ENCODE assay signal across 9 cellular contexts in genomic region chr22:25085930-25086901, GRCh38.
DNase-seq lines count a peak whose midpoint lies in the region; ATAC-seq and TF ChIP-seq lines count a peak whose summit lies in the region.
"Had no signal": no experiment of that assay in that cellular context is flagged by ENCODE, and none has a peak within 500 bp of the region (broad histone marks: within the 10 kb centered on the region; RNA-seq: fewer than 3 reads in every experiment).

No MANE protein-coding gene starts in this region.

- H4K91ac ChIP-seq in H9 (ENCODE audit: insufficient read length, low read depth, low read length) = no peak overlapping the region

- ATAC-seq in GM19468 (IDR thresholded peaks at IDR 0.05; ENCODE audit: extremely low read depth, unreplicated experiment) = peak; percentile 19
- ATAC-seq in heart left ventricle = peak; percentile 65 to 84 (median 76)
- no peak for ATAC-seq in PC-3

- no peaks in the 10 kb centered on the region for H3K27me3 Mint-ChIP-seq in H9 (ENCODE audit: low read depth)
- no peaks in the 10 kb centered on the region for H3K27me3 Mint-ChIP-seq in progenitor cell of endocrine pancreas

- CTCF ChIA-PET in PC-3 (lab: Charles Lee) = interaction anchor here (0.7 kb wide), 1 partner anchor 81 kb away, joined by 6 read pairs; no protein-coding TSS in a partner anchor

- no peak overlapping the region for H3K14ac ChIP-seq in H9 (ENCODE audit: insufficient read depth, low read length)

- no peaks in the 10 kb centered on the region for H3K23me2 ChIP-seq in H9 (ENCODE audit: insufficient read length, low read depth, low read length, poor library complexity, severe bottlenecking)

- no peak for TF ChIP-seq CTCF in KMS-11 (conservative IDR thresholded peaks at IDR 0.05; ENCODE audit: low read depth, low read length)
- no peak for TF ChIP-seq CTCF in heart left ventricle (IDR thresholded peaks at IDR 0.05)
- TF ChIP-seq CTCF in PC-3 (conservative IDR thresholded peaks at IDR 0.05; ENCODE audit: low read depth, low read length) = no peak
- no peak for TF ChIP-seq CTCF in H9 (conservative IDR thresholded peaks at IDR 0.05)
- TF ChIP-seq CTCF in progenitor cell of endocrine pancreas (IDR thresholded peaks at IDR 0.05; ENCODE audit: unreplicated experiment) = no peak

- H3K79me1 ChIP-seq in H9 (ENCODE audit: insufficient read depth, low read depth, low read length, poor library complexity, severe bottlenecking) = no peaks in the 10 kb centered on the region

- POLR2A ChIA-PET in PC-3 (lab: Charles Lee; ENCODE audit: unreplicated experiment) = no interaction called here

- no peaks in the 10 kb centered on the region for H4K20me1 ChIP-seq in KMS-11 (ENCODE audit: insufficient read depth)
- H4K20me1 ChIP-seq in PC-3 (ENCODE audit: low read length) = no peaks in the 10 kb centered on the region
- peaks cover 4% of the 10 kb centered on the region for H4K20me1 ChIP-seq in H9 (ENCODE audit: control insufficient read depth, insufficient read depth, insufficient read length)

- H4K5ac ChIP-seq in H9 (ENCODE audit: insufficient read length, low read depth, low read length) = no peak overlapping the region

- no peak overlapping the region for H2BK5ac ChIP-seq in H9 (ENCODE audit: insufficient read length, low read length)

- H2BK15ac ChIP-seq in H9 (ENCODE audit: low read depth, low read length) = no peak overlapping the region

- H2AK5ac ChIP-seq in H9 (ENCODE audit: insufficient read length, low read length) = no peak overlapping the region

- DNase-seq in Caki2 (ENCODE audit: low read depth) = peak; percentile 70
- peak; percentile 66 to 88 (median 81) for DNase-seq in heart left ventricle
- no peak for DNase-seq in PC-3
- no peak for DNase-seq in H9
- DNase-seq in progenitor cell of endocrine pancreas (ENCODE audit: low spot score, unreplicated experiment) = no peak
- no peak for DNase-seq in superior temporal gyrus (ENCODE audit: extremely low spot score)

- H3K9ac ChIP-seq in KMS-11 = no peak overlapping the region
- no peak overlapping the region for H3K9ac ChIP-seq in PC-3 (ENCODE audit: low read length)
- H3K9ac ChIP-seq in H9 (ENCODE audit: extremely low read depth, insufficient read length, low read length) = no peak overlapping the region
- H3K9ac ChIP-seq: parathyroid adenoma had no signal

- H2BK12ac ChIP-seq in H9 (ENCODE audit: insufficient read length, low read depth, low read length) = no peak overlapping the region

- peaks cover 13 to 18% of the 10 kb centered on the region in 2 experiments for H3K4me1 Mint-ChIP-seq in H9
- H3K4me1 Mint-ChIP-seq in progenitor cell of endocrine pancreas (ENCODE audit: low read depth) = peaks cover 13% of the 10 kb centered on the region

- H3K36me3 Mint-ChIP-seq in H9 (ENCODE audit: insufficient read depth in 1 of 3, low read depth in 3 of 3) = no peaks in the 10 kb centered on the region
- H3K36me3 Mint-ChIP-seq in progenitor cell of endocrine pancreas (ENCODE audit: insufficient read depth) = peaks cover 1% of the 10 kb centered on the region

- H2BK20ac ChIP-seq in H9 (ENCODE audit: low read depth, low read length, poor library complexity, severe bottlenecking) = no peak overlapping the region

- H3T11ph ChIP-seq in H9 (ENCODE audit: low read length) = no peak overlapping the region

- TF ChIP-seq POLR2A in heart left ventricle (IDR thresholded peaks at IDR 0.05) = no peak

- no peaks in the 10 kb centered on the region for H3K36me3 ChIP-seq in KMS-11 (ENCODE audit: insufficient read depth)
- no peaks in the 10 kb centered on the region for H3K36me3 ChIP-seq in heart left ventricle
- no peaks in the 10 kb centered on the region for H3K36me3 ChIP-seq in PC-3 (ENCODE audit: low read depth, low read length)

- no peak overlapping the region for H2BK120ac ChIP-seq in H9 (ENCODE audit: low read depth, low read length, poor library complexity, severe bottlenecking)

- no peaks in the 10 kb centered on the region for H3K9me3 Mint-ChIP-seq in H9
- H3K9me3 Mint-ChIP-seq in progenitor cell of endocrine pancreas (ENCODE audit: low read depth) = no peaks in the 10 kb centered on the region

- no peaks in the 10 kb centered on the region for H3F3A ChIP-seq in PC-3 (ENCODE audit: low read length, unreplicated experiment)

- no peak overlapping the region for H3K27ac ChIP-seq in KMS-11
- H3K27ac ChIP-seq in heart left ventricle = peak overlapping the region in 7 of 12 donors; percentile 28 to 77 (median 46)
- no peak overlapping the region for H3K27ac ChIP-seq in PC-3 (ENCODE audit: low read length)
- H3K27ac ChIP-seq in H9 (ENCODE audit: insufficient read length, low read depth, low read length) = no peak overlapping the region
- H3K27ac ChIP-seq: parathyroid adenoma had no signal

- no TSS peak for BruUV-seq in PC-3 (replicated peaks; lab: Mats Ljungman, UMichigan)

- H2AFZ ChIP-seq in KMS-11 (ENCODE audit: low read depth) (no peak overlapping the region), PC-3 (ENCODE audit: low read length) (no peak overlapping the region), H9 (ENCODE audit: low read length) (no peak overlapping the region)
- H2AFZ ChIP-seq: parathyroid adenoma had no signal

- H3K4me3 ChIP-seq in KMS-11 (IDR thresholded peaks at IDR 0.05; ENCODE audit: insufficient read depth, low read depth, low read length) = no peak overlapping the region
- no peak overlapping the region for H3K4me3 ChIP-seq in heart left ventricle
- H3K4me3 ChIP-seq in PC-3 (ENCODE audit: low read length) = no peak overlapping the region

- no peak overlapping the region for H3K27ac Mint-ChIP-seq in H9
- H3K27ac Mint-ChIP-seq in progenitor cell of endocrine pancreas = no peak overlapping the region

- no peak overlapping the region for H3K18ac ChIP-seq in H9 (ENCODE audit: insufficient read length, low read depth, low read length)

- no peak overlapping the region for H3K56ac ChIP-seq in H9 (ENCODE audit: insufficient read length, low read depth, low read length)

- no peak overlapping the region for H4K8ac ChIP-seq in H9 (replicated peaks; ENCODE audit: insufficient read length, low read depth, low read length)

- no peaks in the 10 kb centered on the region for H3K9me2 ChIP-seq in PC-3 (replicated peaks; ENCODE audit: low read length)

- no peak overlapping the region for H3K4ac ChIP-seq in H9 (ENCODE audit: low read depth, low read length)

- H3K9me3 ChIP-seq in heart left ventricle (peaks cover 0 to 4% (median 0%) of the 10 kb centered on the region in 12 donors), PC-3 (ENCODE audit: low read length) (no peaks in the 10 kb centered on the region), H9 (ENCODE audit: control insufficient read depth, low read depth, low read length) (no peaks in the 10 kb centered on the region)

- in situ Hi-C loops in Caki2 (cut with HindIII; ENCODE audit: low pct_unique_long_range_greater_than_20kb, low sequenced_read_pairs) = no loop called here

- H3K79me2 ChIP-seq in KMS-11 (ENCODE audit: insufficient read depth, low read depth) (no peaks in the 10 kb centered on the region), PC-3 (ENCODE audit: low read length) (no peaks in the 10 kb centered on the region), H9 (ENCODE audit: insufficient read depth, low read length) (no peaks in the 10 kb centered on the region)
- H3K79me2 ChIP-seq: parathyroid adenoma had no signal

- 20 to 34% (median 28%) methylated on average over 14 of the region's 14 CpGs for WGBS in heart left ventricle, 4 donors
- no CpG with 5 or more reads among the region's 14 CpGs for WGBS in H9 (ENCODE audit: extremely low coverage, insufficient read length, low lambda C conversion rate)

- H3K4me3 Mint-ChIP-seq in H9 (no peak overlapping the region), progenitor cell of endocrine pancreas (ENCODE audit: low read depth) (no peak overlapping the region)

- intact Hi-C loops in heart left ventricle (cut with DNase I) = loop anchor here in 7 of 10 donors (10.0 kb wide), 2 partner anchors 89 to 249 kb away; no protein-coding TSS in a partner anchor
- intact Hi-C loops in PC-3 (cut with micrococcal nuclease) = no loop called here

- H3K27me3 ChIP-seq in KMS-11 (ENCODE audit: insufficient read depth, low read depth) (no peaks in the 10 kb centered on the region), heart left ventricle (no peaks in the 10 kb centered on the region), PC-3 (ENCODE audit: low read length) (no peaks in the 10 kb centered on the region), H9 (ENCODE audit: insufficient read depth, low read length) (no peaks in the 10 kb centered on the region)

- H3K23ac ChIP-seq in H9 (ENCODE audit: insufficient read length, low read depth, low read length) = no peak overlapping the region

- H3K4me2 ChIP-seq in KMS-11 (0 out of 2 replicates have a peak overlapping the region, but pooled peaks have one; percentile 33), PC-3 (ENCODE audit: low read length) (no peak overlapping the region), H9 (ENCODE audit: insufficient read depth, insufficient read length, low read length) (no peak overlapping the region)

- H3K4me1 ChIP-seq in KMS-11 (ENCODE audit: low read depth, poor library complexity, severe bottlenecking) (peaks cover 15% of the 10 kb centered on the region), heart left ventricle (peaks cover 0 to 72% (median 28%) of the 10 kb centered on the region in 12 donors), PC-3 (ENCODE audit: insufficient read depth, low read length) (no peaks in the 10 kb centered on the region), H9 (ENCODE audit: insufficient read depth, low read length) (no peaks in the 10 kb centered on the region)
- H3K4me1 ChIP-seq: parathyroid adenoma had no signal

Comparison
In these comparisons a context has a peak if more than half of its experiments do, and no peak if none do; other contexts are left out.
1. DNase-seq: peak in Caki2 (single experiment) and heart left ventricle (5 of 5); none in PC-3 (single experiment), H9 (single experiment), progenitor cell of endocrine pancreas (single experiment) and superior temporal gyrus (single experiment).
2. H3K27ac ChIP-seq: peak in heart left ventricle (7 of 12); none in KMS-11 (single experiment), PC-3 (single experiment) and H9 (single experiment).